In the genomic region with DNA sequence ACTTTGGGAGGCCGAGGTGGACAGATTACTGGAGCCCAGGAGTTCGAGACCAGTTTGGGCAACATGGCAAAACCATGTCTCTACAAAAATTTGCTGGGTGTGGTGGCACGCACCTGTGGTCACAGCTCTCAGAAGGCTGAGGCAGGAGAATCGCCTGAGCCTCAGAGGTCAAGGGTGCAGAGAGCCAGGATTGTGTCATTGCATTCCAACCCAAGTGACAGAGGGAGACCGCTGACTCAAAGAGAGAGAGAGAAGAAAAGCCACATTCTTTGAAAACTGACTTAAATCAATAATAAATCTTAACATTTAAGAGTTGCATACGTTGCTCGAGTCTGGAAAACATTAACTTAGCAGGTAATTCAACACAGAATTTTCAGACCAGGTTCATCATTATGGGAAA, we compare ENCODE assay signal across 14 cellular contexts.
DNase-seq lines count a peak whose midpoint lies in the region; ATAC-seq, FAIRE-seq and TF ChIP-seq lines count a peak whose summit lies in the region.
"Had no signal": no experiment of that assay in that cellular context is flagged by ENCODE, and none has a peak within 500 bp of the region (broad histone marks: within the 10 kb centered on the region; RNA-seq: fewer than 3 reads in every experiment).

No MANE protein-coding gene starts in this region.

- DNase-seq in activated T-cell treated with anti-CD3 and anti-CD28 coated beads, Interleukin-2, amount 50 U/mL, for 72 hours, result peak; percentile 7 to 12
- no peak for DNase-seq in activated T-cell treated with anti-CD3 and anti-CD28 coated beads, Interleukin-2, amount 50 U/mL, for 24 hours
- DNase-seq in H54 (ENCODE audit: insufficient read length, low spot score), result no peak
- DNase-seq in PC-3, result peak; percentile 81
- peak; percentile 52 to 69 for DNase-seq in trophoblast cell
- DNase-seq in putamen (ENCODE audit: low spot score), result no peak
- DNase-seq in thyroid gland, result no peak
- DNase-seq: caudate nucleus, DMS79 treated with DMSO at 0.1 percent for 48 hours, GOT3, NCI-H446 treated with DMSO at 0.1 percent for 48 hours, RPMI8226 had no signal

- H3K79me2 ChIP-seq in PC-3 (ENCODE audit: low read length) (no peaks in the 10 kb centered on the region), trophoblast cell (ENCODE audit: control insufficient read depth, insufficient read depth, low read length, poor library complexity) (no peaks in the 10 kb centered on the region)

- H3K4me1 ChIP-seq in PC-3 (ENCODE audit: insufficient read depth, low read length) (peaks cover 15% of the 10 kb centered on the region), trophoblast cell (ENCODE audit: control insufficient read depth in 1 of 2, insufficient read depth in 2 of 2, low read length in 2 of 2) (peaks cover 0 to 2% of the 10 kb centered on the region in 2 experiments), gastroesophageal sphincter (peaks cover 0 to 8% (median 0%) of the 10 kb centered on the region in 3 donors), thyroid gland (no peaks in the 10 kb centered on the region)

- no peaks in the 10 kb centered on the region for H3K9me2 ChIP-seq in PC-3 (replicated peaks; ENCODE audit: low read length)

- no peak overlapping the region for H4K91ac ChIP-seq in trophoblast cell (ENCODE audit: low read depth, low read length)

- no peak overlapping the region for H3K27ac Mint-ChIP-seq in activated T-cell treated with anti-CD3 and anti-CD28 coated beads, Interleukin-2, amount 50 U/mL, for 72 hours
- no peak overlapping the region for H3K27ac Mint-ChIP-seq in activated T-cell treated with anti-CD3 and anti-CD28 coated beads, Interleukin-2, amount 50 U/mL, for 24 hours
- H3K27ac Mint-ChIP-seq: activated T-helper 1 cell treated with anti-CD3 and anti-CD28 coated beads, Interleukin-12 subunit alpha, Interleukin-12 subunit beta, Interleukin-2, Interleukin-4 antibody, amounts not matched to agents 30 ng/mL and 10 ng/mL and 1 ng/mL, durations not matched to agents 14 hours and 24 hours and 36 hours had no signal

- no peak overlapping the region for H3K4ac ChIP-seq in trophoblast cell (ENCODE audit: low read depth, low read length)

- no peak for TF ChIP-seq CTCF in PC-3 (conservative IDR thresholded peaks at IDR 0.05; ENCODE audit: low read depth, low read length)
- TF ChIP-seq CTCF in gastroesophageal sphincter (IDR thresholded peaks at IDR 0.05), result no peak
- TF ChIP-seq CTCF in thyroid gland (IDR thresholded peaks at IDR 0.05), result no peak

- no peaks in the 10 kb centered on the region for H4K20me1 ChIP-seq in PC-3 (ENCODE audit: low read length)

- CTCF ChIA-PET in PC-3 (lab: Charles Lee), result no interaction called here

- no peak overlapping the region for H3K4me3 Mint-ChIP-seq in activated T-cell treated with anti-CD3 and anti-CD28 coated beads, Interleukin-2, amount 50 U/mL, for 72 hours
- H3K4me3 Mint-ChIP-seq in activated T-cell treated with anti-CD3 and anti-CD28 coated beads, Interleukin-2, amount 50 U/mL, for 24 hours, result no peak overlapping the region
- H3K4me3 Mint-ChIP-seq: activated T-helper 1 cell treated with anti-CD3 and anti-CD28 coated beads, Interleukin-12 subunit alpha, Interleukin-12 subunit beta, Interleukin-2, Interleukin-4 antibody, amounts not matched to agents 30 ng/mL and 10 ng/mL and 1 ng/mL, durations not matched to agents 14 hours and 24 hours and 36 hours had no signal

- no peak overlapping the region for H3K23ac ChIP-seq in trophoblast cell (ENCODE audit: low read length)

- peak; percentile 84 for FAIRE-seq in H54 (lab: Jason Lieb, UNC)

- H3K9ac ChIP-seq in PC-3 (ENCODE audit: low read length), result no peak overlapping the region
- no peak overlapping the region for H3K9ac ChIP-seq in trophoblast cell (ENCODE audit: low read length)

- intact Hi-C loops in PC-3 (cut with micrococcal nuclease) (no loop called here), thyroid gland (cut with DNase I) (no loop called here)

- H3K27ac ChIP-seq in PC-3 (ENCODE audit: low read length) (peak overlapping the region; percentile 22), trophoblast cell (ENCODE audit: low read depth, low read length) (no peak overlapping the region), gastroesophageal sphincter (no peak overlapping the region), thyroid gland (no peak overlapping the region)

- no peaks in the 10 kb centered on the region for H3K27me3 ChIP-seq in PC-3 (ENCODE audit: low read length)
- H3K27me3 ChIP-seq in trophoblast cell (ENCODE audit: insufficient read depth, low read length), result no peaks in the 10 kb centered on the region
- no peaks in the 10 kb centered on the region for H3K27me3 ChIP-seq in gastroesophageal sphincter
- H3K27me3 ChIP-seq in thyroid gland, result no peaks in the 10 kb centered on the region

- no peaks in the 10 kb centered on the region for H3F3A ChIP-seq in PC-3 (ENCODE audit: low read length, unreplicated experiment)

- peak in 1 of 2 donors; percentile 83 for ATAC-seq in activated T-cell treated with anti-CD3 and anti-CD28 coated beads, Interleukin-2, amount 50 U/mL, for 72 hours (replicated peaks in 1 of 2)
- 0 out of 2 replicates have a peak, but pooled peaks have one; percentile 38 for ATAC-seq in PC-3
- no peak for ATAC-seq in gastroesophageal sphincter

- TF ChIP-seq POLR2A in H54 (IDR thresholded peaks at IDR 0.05; ENCODE audit: low read depth, low read length) (no peak), gastroesophageal sphincter (IDR thresholded peaks at IDR 0.05) (no peak), thyroid gland (IDR thresholded peaks at IDR 0.05) (no peak)

- no peak overlapping the region for H2BK12ac ChIP-seq in trophoblast cell (ENCODE audit: low read length)

- no peak overlapping the region for H4K8ac ChIP-seq in trophoblast cell (ENCODE audit: low read depth, low read length)

- no peaks in the 10 kb centered on the region for H3K36me3 Mint-ChIP-seq in activated T-cell treated with anti-CD3 and anti-CD28 coated beads, Interleukin-2, amount 50 U/mL, for 72 hours (ENCODE audit: insufficient read depth in 2 of 2)
- no peaks in the 10 kb centered on the region for H3K36me3 Mint-ChIP-seq in activated T-cell treated with anti-CD3 and anti-CD28 coated beads, Interleukin-2, amount 50 U/mL, for 24 hours (ENCODE audit: low read depth)

- WGBS in trophoblast cell (ENCODE audit: extremely low coverage, insufficient coverage, insufficient read length), result no CpG with 5 or more reads among the region's 7 CpGs
- WGBS in gastroesophageal sphincter (ENCODE audit: low coverage in 1 of 2), 2 donors, result 91 to 93% methylated on average over 2 to 7 of the region's 7 CpGs
- WGBS in thyroid gland, 2 donors, result 88 to 89% methylated on average over 7 of the region's 7 CpGs

- BruUV-seq in PC-3 (replicated peaks; lab: Mats Ljungman, UMichigan), result no TSS peak

- no peaks in the 10 kb centered on the region for H3K9me3 ChIP-seq in PC-3 (ENCODE audit: low read length)
- H3K9me3 ChIP-seq in trophoblast cell (ENCODE audit: insufficient read depth, low read depth, low read length), result no peaks in the 10 kb centered on the region
- no peaks in the 10 kb centered on the region for H3K9me3 ChIP-seq in gastroesophageal sphincter
- no peaks in the 10 kb centered on the region for H3K9me3 ChIP-seq in thyroid gland

- no peak overlapping the region for H2BK5ac ChIP-seq in trophoblast cell (ENCODE audit: low read depth, low read length, poor library complexity)

- H4K12ac ChIP-seq in trophoblast cell (ENCODE audit: low read depth, low read length), result no peak overlapping the region

- no peaks in the 10 kb centered on the region for H3K9me3 Mint-ChIP-seq in activated T-cell treated with anti-CD3 and anti-CD28 coated beads, Interleukin-2, amount 50 U/mL, for 72 hours
- H3K9me3 Mint-ChIP-seq in activated T-cell treated with anti-CD3 and anti-CD28 coated beads, Interleukin-2, amount 50 U/mL, for 24 hours, result no peaks in the 10 kb centered on the region
- H3K9me3 Mint-ChIP-seq: activated T-helper 1 cell treated with anti-CD3 and anti-CD28 coated beads, Interleukin-12 subunit alpha, Interleukin-12 subunit beta, Interleukin-2, Interleukin-4 antibody, amounts not matched to agents 30 ng/mL and 10 ng/mL and 1 ng/mL, durations not matched to agents 14 hours and 24 hours and 36 hours had no signal

- H3K27me3 Mint-ChIP-seq in activated T-cell treated with anti-CD3 and anti-CD28 coated beads, Interleukin-2, amount 50 U/mL, for 72 hours (ENCODE audit: low read depth), result peaks cover 4% of the 10 kb centered on the region
- H3K27me3 Mint-ChIP-seq in activated T-cell treated with anti-CD3 and anti-CD28 coated beads, Interleukin-2, amount 50 U/mL, for 24 hours, result no peaks in the 10 kb centered on the region

- no peaks in the 10 kb centered on the region for H3K79me1 ChIP-seq in trophoblast cell (ENCODE audit: low read length)

- H3K4me3 ChIP-seq in PC-3 (ENCODE audit: low read length) (no peak overlapping the region), trophoblast cell (ENCODE audit: low read depth, low read length) (no peak overlapping the region), gastroesophageal sphincter (no peak overlapping the region), thyroid gland (replicated peaks in 1 of 3) (no peak overlapping the region)

- H3K36me3 ChIP-seq in PC-3 (ENCODE audit: low read depth, low read length), result no peaks in the 10 kb centered on the region
- no peaks in the 10 kb centered on the region for H3K36me3 ChIP-seq in trophoblast cell (ENCODE audit: control insufficient read depth in 1 of 2, insufficient read depth in 2 of 2, low read length in 2 of 2)
- H3K36me3 ChIP-seq in gastroesophageal sphincter, result no peaks in the 10 kb centered on the region
- H3K36me3 ChIP-seq in thyroid gland, result no peaks in the 10 kb centered on the region

- peaks cover 7% of the 10 kb centered on the region for H3K4me1 Mint-ChIP-seq in activated T-cell treated with anti-CD3 and anti-CD28 coated beads, Interleukin-2, amount 50 U/mL, for 72 hours (ENCODE audit: low read depth)
- peaks cover 6% of the 10 kb centered on the region for H3K4me1 Mint-ChIP-seq in activated T-cell treated with anti-CD3 and anti-CD28 coated beads, Interleukin-2, amount 50 U/mL, for 24 hours (ENCODE audit: low read depth)

- no peak for TF ChIP-seq EP300 in gastroesophageal sphincter (IDR thresholded peaks at IDR 0.05)

- H2AK5ac ChIP-seq in trophoblast cell (ENCODE audit: low read length), result no peak overlapping the region

- H3K4me2 ChIP-seq in PC-3 (ENCODE audit: low read length) (peak overlapping the region; percentile 30), trophoblast cell (ENCODE audit: low read length) (no peak overlapping the region)

- no peak overlapping the region for H3K14ac ChIP-seq in trophoblast cell (ENCODE audit: low read length)

- no peak overlapping the region for H3K18ac ChIP-seq in trophoblast cell (ENCODE audit: low read length)

- H2AFZ ChIP-seq in PC-3 (ENCODE audit: low read length) (peak overlapping the region; percentile 25; the same call in 1 of the 2 replicates), trophoblast cell (ENCODE audit: insufficient read depth, low read length, poor library complexity) (no peak overlapping the region)

- no peak overlapping the region for H2BK120ac ChIP-seq in trophoblast cell (ENCODE audit: insufficient read depth, low read length, poor library complexity)

- POLR2A ChIA-PET in PC-3 (lab: Charles Lee; ENCODE audit: unreplicated experiment), result no interaction called here

Comparison
In these comparisons a context has a peak if more than half of its experiments do, and no peak if none do; other contexts are left out.
1. DNase-seq: peak in activated T-cell treated with anti-CD3 and anti-CD28 coated beads, Interleukin-2, amount 50 U/mL, for 72 hours (2 of 2), PC-3 (single experiment) and trophoblast cell (2 of 2); none in activated T-cell treated with anti-CD3 and anti-CD28 coated beads, Interleukin-2, amount 50 U/mL, for 24 hours (single experiment), H54 (single experiment), putamen (single experiment) and thyroid gland (0 of 2).